8 cellular contexts compared by ENCODE assay signal in genomic region chr3:16249336-16249735, GRCh38. TPM values are rescaled to one million over a fixed set of nuclear protein-coding genes. Genes with fewer than 3 reads are reported as not detected.
A peak's percentile ranks its signal among the peaks of the same experiment; 100 is the strongest.
DNase-seq lines count a peak whose midpoint lies in the region; ATAC-seq, FAIRE-seq and TF ChIP-seq lines count a peak whose summit lies in the region.

No MANE protein-coding gene starts in this region.

- H2BK15ac ChIP-seq in H1 (ENCODE audit: low read length), result no peak overlapping the region

- ATAC-seq in HG02642 (IDR thresholded peaks at IDR 0.05; ENCODE audit: poor library complexity, unreplicated experiment), result no peak

- POLR2A ChIA-PET in H1 (lab: Charles Lee; ENCODE audit: partially characterized antibody), result no interaction called here

- no peak for TF ChIP-seq EP300 in H1 (IDR thresholded peaks at IDR 0.05; ENCODE audit: borderline replicate concordance in 1 of 2, low read depth in 2 of 2, low read length in 2 of 2)

- H3K9me3 ChIP-seq in H1 (ENCODE audit: insufficient read depth in 2 of 2, low read depth in 1 of 2, low read length in 1 of 2) (no peaks in the 10 kb centered on the region), kidney (ENCODE audit: control insufficient read depth in 1 of 2, low read length in 2 of 2) (no peaks in the 10 kb centered on the region)

- H2BK5ac ChIP-seq in H1 (ENCODE audit: low read depth, low read length), result no peak overlapping the region

- H3K4me3 ChIP-seq in H1 (ENCODE audit: extremely low read depth in 1 of 4, insufficient read depth in 2 of 4, low read depth in 3 of 4, low read length in 4 of 4), result no peak overlapping the region
- no peak overlapping the region for H3K4me3 ChIP-seq in kidney (ENCODE audit: low read length in 2 of 2)

- no peak for FAIRE-seq in H1 (lab: Jason Lieb, UNC)
- FAIRE-seq in kidney (lab: Jason Lieb, UNC), result no peak

- 0 out of 7 replicates have a peak, but pooled peaks cover 0 to 4% (median 0%) of the 10 kb centered on the region in 4 experiments for H3K4me1 ChIP-seq in H1 (replicated peaks in 1 of 4; ENCODE audit: control insufficient read depth in 3 of 4, insufficient read depth in 4 of 4, low read length in 3 of 4)
- H3K4me1 ChIP-seq in kidney (ENCODE audit: control insufficient read depth in 1 of 2, insufficient read depth in 1 of 2, low read depth in 1 of 2, low read length in 2 of 2), result peaks cover 0 to 4% of the 10 kb centered on the region in 2 donors

- H3K4me2 ChIP-seq in H1 (ENCODE audit: insufficient read depth in 1 of 2, low read depth in 2 of 2, low read length in 2 of 2), result no peak overlapping the region

- H3K23ac ChIP-seq in H1 (ENCODE audit: insufficient read length), result no peak overlapping the region

- no peak overlapping the region for H3K4ac ChIP-seq in H1 (replicated peaks; ENCODE audit: insufficient read length, low read depth, low read length)

- H4K91ac ChIP-seq in H1 (replicated peaks; ENCODE audit: insufficient read length, low read length), result no peak overlapping the region

- no peak overlapping the region for H2AK5ac ChIP-seq in H1 (ENCODE audit: low read depth, low read length)

- H3K14ac ChIP-seq in H1 (ENCODE audit: insufficient read length), result no peak overlapping the region

- H3K79me2 ChIP-seq in H1 (ENCODE audit: control insufficient read depth in 1 of 2, insufficient read depth in 2 of 2, low read length in 2 of 2), result no peaks in the 10 kb centered on the region

- 19% methylated on average over 3 of the region's 3 CpGs; no CpG with 5 or more reads in 1 of the 2 experiments for WGBS in H1 (ENCODE audit: extremely low coverage in 1 of 2, insufficient coverage in 1 of 2, insufficient read length in 1 of 2, insufficient replicate concordance in 2 of 2, low coverage in 1 of 2, low lambda C conversion rate in 2 of 2, missing lambda C conversion rate in 1 of 2), 2 experiments

- H3K27ac ChIP-seq in 22Rv1, result no peak overlapping the region
- H3K27ac ChIP-seq in H1 (ENCODE audit: low read depth, low read length), result no peak overlapping the region
- H3K27ac ChIP-seq in kidney (ENCODE audit: low read depth in 2 of 2, low read length in 2 of 2), result no peak overlapping the region

- H3K23me2 ChIP-seq in H1 (ENCODE audit: low read depth, low read length), result no peaks in the 10 kb centered on the region

- no peak overlapping the region for H3K56ac ChIP-seq in H1 (replicated peaks; ENCODE audit: insufficient read length, low read depth, low read length)

- peak; percentile 60 to 76 for TF ChIP-seq RAD21 in H1 (IDR thresholded peaks at IDR 0.05 in 1 of 2, conservative IDR thresholded peaks at IDR 0.05 in 1 of 2; ENCODE audit: low read depth in 2 of 2, low read length in 2 of 2)

- H3K27me3 ChIP-seq in H1 (replicated peaks in 1 of 4; ENCODE audit: control insufficient read depth in 3 of 4, extremely low read depth in 1 of 4, insufficient read depth in 3 of 4, low read length in 3 of 4), result no peaks in the 10 kb centered on the region

- no peak overlapping the region for H4K5ac ChIP-seq in H1 (ENCODE audit: insufficient read length, low read depth, low read length)

- H3K79me1 ChIP-seq in H1 (ENCODE audit: low read depth, low read length), result no peaks in the 10 kb centered on the region

- CTCF ChIA-PET in H1 (lab: Charles Lee; ENCODE audit: partially characterized antibody), result interaction anchor here (1.1 to 2.5 kb wide), 14 partner anchors 9 to 1046 kb away, joined by 3 to 50 read pairs (median 6); partner anchors contain the start of gene GALNT15

- intact Hi-C loops in kidney (cut with DNase I), result loop anchor here (10.0 kb wide), 2 partner anchors 205 to 435 kb away; no protein-coding TSS in a partner anchor

- H3K36me3 ChIP-seq in H1 (ENCODE audit: control insufficient read depth in 2 of 4, insufficient read depth in 4 of 4, low read length in 3 of 4) (no peaks in the 10 kb centered on the region), kidney (ENCODE audit: control insufficient read depth in 1 of 2, insufficient read depth in 2 of 2, low read length in 2 of 2) (no peaks in the 10 kb centered on the region)

- no peak overlapping the region for H2BK12ac ChIP-seq in H1 (ENCODE audit: low read depth, low read length)

- DNase-seq in Daoy (ENCODE audit: low read depth) (peak; percentile 34), NCI-H82 (lab: John Stamatoyannopoulos, UW) (peak; percentile 66), H1 (ENCODE audit: low read depth in 1 of 2, low spot score in 2 of 2) (peak in 1 of 2 experiments; percentile 78), HK-2 (ENCODE audit: unreplicated experiment) (no peak), kidney (no peak)
- no peak for DNase-seq in effector CD8-positive, alpha-beta T cell (lab: John Stamatoyannopoulos, UW)

- no peak overlapping the region for H2AFZ ChIP-seq in H1 (ENCODE audit: low read length)

- no peak overlapping the region for H3K18ac ChIP-seq in H1 (ENCODE audit: extremely low read depth, low read length)

- no peak for TF ChIP-seq POLR2A in H1 (IDR thresholded peaks at IDR 0.05; ENCODE audit: control extremely low read depth in 1 of 2, low read depth in 2 of 2, low read length in 2 of 2)

- peak; percentile 53 for TF ChIP-seq CTCF in 22Rv1 (IDR thresholded peaks at IDR 0.05)
- peak; percentile 60 to 86 (median 69) for TF ChIP-seq CTCF in H1 (IDR thresholded peaks at IDR 0.05; ENCODE audit: control extremely low read depth in 1 of 3, insufficient read depth in 1 of 3, low read depth in 1 of 3, low read length in 3 of 3)
- TF ChIP-seq CTCF in kidney (IDR thresholded peaks at IDR 0.05; ENCODE audit: borderline replicate concordance, extremely low read depth, insufficient read depth), result no peak

- H4K20me1 ChIP-seq in H1 (replicated peaks in 1 of 2; ENCODE audit: control insufficient read depth in 1 of 2, insufficient read depth in 2 of 2, low read length in 2 of 2), result no peaks in the 10 kb centered on the region

- H3K9ac ChIP-seq in H1 (replicated peaks in 1 of 4; ENCODE audit: extremely low read depth in 1 of 4, low read depth in 3 of 4, low read length in 3 of 4) (no peak overlapping the region), kidney (ENCODE audit: low read length in 2 of 2) (no peak overlapping the region)

- H2BK20ac ChIP-seq in H1 (ENCODE audit: low read length), result no peak overlapping the region

- H2BK120ac ChIP-seq in H1 (replicated peaks; ENCODE audit: low read depth, low read length), result no peak overlapping the region

- no peak overlapping the region for H4K8ac ChIP-seq in H1 (ENCODE audit: extremely low read depth, insufficient read depth, low read length)

TF ChIP-seq in H1, 55 proteins besides CTCF, POLR2A, EP300 and RAD21 (continues in another document):
- TF ChIP-seq, protein P1, sequence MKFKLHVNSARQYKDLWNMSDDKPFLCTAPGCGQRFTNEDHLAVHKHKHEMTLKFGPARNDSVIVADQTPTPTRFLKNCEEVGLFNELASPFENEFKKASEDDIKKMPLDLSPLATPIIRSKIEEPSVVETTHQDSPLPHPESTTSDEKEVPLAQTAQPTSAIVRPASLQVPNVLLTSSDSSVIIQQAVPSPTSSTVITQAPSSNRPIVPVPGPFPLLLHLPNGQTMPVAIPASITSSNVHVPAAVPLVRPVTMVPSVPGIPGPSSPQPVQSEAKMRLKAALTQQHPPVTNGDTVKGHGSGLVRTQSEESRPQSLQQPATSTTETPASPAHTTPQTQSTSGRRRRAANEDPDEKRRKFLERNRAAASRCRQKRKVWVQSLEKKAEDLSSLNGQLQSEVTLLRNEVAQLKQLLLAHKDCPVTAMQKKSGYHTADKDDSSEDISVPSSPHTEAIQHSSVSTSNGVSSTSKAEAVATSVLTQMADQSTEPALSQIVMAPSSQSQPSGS (IDR thresholded peaks at IDR 0.05; ENCODE audit: low read length), result no peak
- TF ChIP-seq BACH1 (IDR thresholded peaks at IDR 0.05; ENCODE audit: low read length), result no peak
- TF ChIP-seq BCL11A (IDR thresholded peaks at IDR 0.05; ENCODE audit: low read depth in 2 of 2, low read length in 2 of 2), result no peak
- no peak for TF ChIP-seq YY1 (IDR thresholded peaks at IDR 0.05; ENCODE audit: low read depth, low read length)
- no peak for TF ChIP-seq CBX8 (IDR thresholded peaks at IDR 0.05; ENCODE audit: borderline replicate concordance, low read depth, low read length)
- no peak for TF ChIP-seq CBX5 (IDR thresholded peaks at IDR 0.05; ENCODE audit: low read depth, low read length)
- TF ChIP-seq SP2 (IDR thresholded peaks at IDR 0.05; ENCODE audit: low read length), result no peak
- TF ChIP-seq SRF (IDR thresholded peaks at IDR 0.05; ENCODE audit: low read depth, low read length), result no peak
- no peak for TF ChIP-seq ATF3 (IDR thresholded peaks at IDR 0.05; ENCODE audit: insufficient read depth, low read depth, low read length)
- no peak for TF ChIP-seq EZH2 (IDR thresholded peaks at IDR 0.05; ENCODE audit: low read depth, low read length, severe bottlenecking)

RNA-seq across cellular contexts. Expression of gene DPH3, which starts 15.4 kb away (rescaled TPM):
- 12.5 and 15.1 TPM in 2 replicates for total RNA-seq in Daoy (2014; rRNA removed; shearing (Covaris generic))
- 33.0 and 40.1 TPM in 2 replicates for total RNA-seq in H1 (2021; fragmentation: NEBNext Ultra II Directional; extraction: Animal tissue kit (Norgen Biotek cat#: 25700))
- 5.8 and 9.8 TPM in 2 replicates for polyA plus RNA-seq in H1 (2011; rRNA removed)
- 9.7 TPM for polyA plus RNA-seq in H1 (2011; cell fraction: cytosol; rRNA removed)
- 4.7 TPM for polyA plus RNA-seq in H1 (2011; cell fraction: nucleus; rRNA removed)
- 14.1 to 27.3 TPM (median 15.1 TPM) in 4 replicates for polyA plus RNA-seq in H1 (2012, experiment 1 of 2)
- 11.6 TPM for polyA plus RNA-seq in H1 (2012, experiment 2 of 2)
- polyA plus RNA-seq in H1 (2013, experiment 1 of 2), result 15.9 TPM
- 16.5 TPM for polyA plus RNA-seq in H1 (2013, experiment 2 of 2)
- 9.4 and 14.0 TPM in 2 replicates for polyA minus RNA-seq in H1 (2011; rRNA and poly(A)+ RNA removed)
- 8.0 TPM for polyA minus RNA-seq in H1 (2011; cell fraction: cytosol; rRNA and poly(A)+ RNA removed)
- polyA minus RNA-seq in H1 (2011; cell fraction: nucleus; rRNA and poly(A)+ RNA removed), result 9.2 TPM
- total RNA-seq in kidney, result 19.3 TPM
- polyA plus RNA-seq in kidney (ENCODE audit: insufficient read depth, low read depth, low replicate concordance), result 16.3 TPM

RNA-seq across cellular contexts. Expression of gene OXNAD1, which starts 15.7 kb away (rescaled TPM):
- total RNA-seq in Daoy (2014; rRNA removed; shearing (Covaris generic)), result 15.1 and 21.4 TPM in 2 replicates
- total RNA-seq in H1 (2021; fragmentation: NEBNext Ultra II Directional; extraction: Animal tissue kit (Norgen Biotek cat#: 25700)), result 24.8 and 25.2 TPM in 2 replicates
- polyA plus RNA-seq in H1 (2011; rRNA removed) (14.6 and 14.9 TPM in 2 replicates), kidney (ENCODE audit: insufficient read depth, low read depth, low replicate concordance) (12.7 TPM)
- 19.9 TPM for polyA plus RNA-seq in H1 (2011; cell fraction: cytosol; rRNA removed)
- polyA plus RNA-seq in H1 (2011; cell fraction: nucleus; rRNA removed), result 17.0 TPM
- polyA plus RNA-seq in H1 (2012, experiment 1 of 2), result 16.0 to 21.4 TPM (median 18.1 TPM) in 4 replicates
- 3.8 TPM for polyA plus RNA-seq in H1 (2012, experiment 2 of 2)
- 12.7 TPM for polyA plus RNA-seq in H1 (2013, experiment 1 of 2)
- 13.0 TPM for polyA plus RNA-seq in H1 (2013, experiment 2 of 2)
- polyA minus RNA-seq in H1 (2011; rRNA and poly(A)+ RNA removed), result 38.5 and 46.6 TPM in 2 replicates
- polyA minus RNA-seq in H1 (2011; cell fraction: cytosol; rRNA and poly(A)+ RNA removed), result 13.4 TPM
- polyA minus RNA-seq in H1 (2011; cell fraction: nucleus; rRNA and poly(A)+ RNA removed), result 87.5 TPM
- 17.3 TPM for total RNA-seq in kidney

Comparison
In these comparisons a context has a peak if more than half of its experiments do, and no peak if none do; other contexts are left out.
1. DNase-seq: peak in Daoy (single experiment) and NCI-H82 (single experiment); none in HK-2 (single experiment), effector CD8-positive, alpha-beta T cell (single experiment) and kidney (single experiment).